In the genomic region with DNA sequence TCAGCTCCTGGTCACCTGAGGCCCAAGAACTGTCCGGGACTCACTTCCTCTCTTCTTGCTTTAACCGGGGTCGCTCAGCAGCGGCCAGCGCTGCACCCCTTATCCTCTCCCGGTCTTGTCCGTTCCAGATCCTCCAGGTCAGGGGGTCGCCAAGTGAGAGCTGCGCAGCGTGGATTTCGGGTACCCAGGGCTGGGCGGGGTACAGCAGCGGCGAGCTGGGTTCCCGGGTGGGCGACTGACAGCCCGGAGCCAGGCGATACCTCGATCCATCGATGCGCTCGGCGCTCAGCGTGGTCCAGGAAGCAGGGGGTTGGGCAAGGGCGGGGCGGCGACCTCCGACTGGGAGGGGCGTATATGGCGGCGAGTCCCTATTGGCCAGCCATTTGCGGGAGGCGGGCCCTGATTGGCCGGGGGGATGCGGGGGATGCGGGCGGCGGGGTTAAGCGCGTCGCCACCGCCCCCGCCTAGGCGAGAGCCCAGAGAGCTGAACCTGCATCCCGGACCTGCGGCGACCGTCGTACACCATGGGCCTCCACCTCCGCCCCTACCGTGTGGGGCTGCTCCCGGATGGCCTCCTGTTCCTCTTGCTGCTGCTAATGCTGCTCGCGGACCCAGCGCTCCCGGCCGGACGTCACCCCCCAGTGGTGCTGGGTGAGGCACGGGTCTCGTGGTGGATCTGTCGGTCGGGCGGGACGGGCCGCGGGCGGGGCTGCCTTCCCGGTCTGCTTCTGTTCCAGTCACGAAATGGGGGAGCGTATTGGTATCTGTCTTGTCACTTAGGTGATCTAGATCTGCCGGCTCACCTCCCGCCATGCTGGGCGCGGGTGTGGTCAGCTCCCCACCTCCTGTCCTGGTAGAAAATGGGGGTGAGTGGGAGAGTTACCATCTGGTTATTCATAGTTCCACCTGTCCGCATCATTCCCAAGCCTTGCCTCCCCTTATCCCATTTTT, we compare ENCODE assay signal across 8 cellular contexts. TPM values are rescaled to one million over a fixed set of nuclear protein-coding genes. Genes with fewer than 3 reads are reported as not detected.
DNase-seq lines count a peak whose midpoint lies in the region; ATAC-seq, FAIRE-seq and TF ChIP-seq lines count a peak whose summit lies in the region.

A gene with protein sequence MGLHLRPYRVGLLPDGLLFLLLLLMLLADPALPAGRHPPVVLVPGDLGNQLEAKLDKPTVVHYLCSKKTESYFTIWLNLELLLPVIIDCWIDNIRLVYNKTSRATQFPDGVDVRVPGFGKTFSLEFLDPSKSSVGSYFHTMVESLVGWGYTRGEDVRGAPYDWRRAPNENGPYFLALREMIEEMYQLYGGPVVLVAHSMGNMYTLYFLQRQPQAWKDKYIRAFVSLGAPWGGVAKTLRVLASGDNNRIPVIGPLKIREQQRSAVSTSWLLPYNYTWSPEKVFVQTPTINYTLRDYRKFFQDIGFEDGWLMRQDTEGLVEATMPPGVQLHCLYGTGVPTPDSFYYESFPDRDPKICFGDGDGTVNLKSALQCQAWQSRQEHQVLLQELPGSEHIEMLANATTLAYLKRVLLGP (plus strand): TSS at position 471 of the 951 bp plus-strand sequence. CDS start 54 bp downstream, at position 525.

- intact Hi-C loops in kidney (cut with DNase I), result loop anchor here (5.0 kb wide), 1 partner anchor 82 kb away; no protein-coding TSS in a partner anchor

- peaks cover 23% of the 10 kb centered on the region for H3K36me3 Mint-ChIP-seq in central memory CD8-positive, alpha-beta T cell (ENCODE audit: insufficient read depth)

- H3K27ac Mint-ChIP-seq in central memory CD8-positive, alpha-beta T cell (ENCODE audit: low read depth), result peak within 1 kb of the TSS; percentile 92

- peaks cover 20% of the 10 kb centered on the region for H3K79me2 ChIP-seq in ACC112 (ENCODE audit: control insufficient read depth, insufficient read depth, low read length, unreplicated experiment)

- H3K36me3 ChIP-seq in ACC112 (ENCODE audit: insufficient read depth, low read length) (no peaks in the 10 kb centered on the region), kidney (ENCODE audit: control insufficient read depth in 1 of 2, insufficient read depth in 2 of 2, low read length in 2 of 2) (peaks cover 0 to 3% of the 10 kb centered on the region in 2 donors)

- H3K4me1 Mint-ChIP-seq in central memory CD8-positive, alpha-beta T cell, result peaks cover 19% of the 10 kb centered on the region

- ATAC-seq in GM18520 (IDR thresholded peaks at IDR 0.05; ENCODE audit: unreplicated experiment) (peak; percentile 84), HG03045 (IDR thresholded peaks at IDR 0.05; ENCODE audit: unreplicated experiment) (peak; percentile 85)
- peak; percentile 97 for ATAC-seq in central memory CD8-positive, alpha-beta T cell (replicated peaks; ENCODE audit: extremely low read depth, poor library complexity, severe bottlenecking)

- no peaks in the 10 kb centered on the region for H3K9me3 Mint-ChIP-seq in central memory CD8-positive, alpha-beta T cell

- H3K27ac ChIP-seq in ACC112 (ENCODE audit: low read depth, low read length) (no peak within 1 kb of the TSS), kidney (ENCODE audit: low read depth in 2 of 2, low read length in 2 of 2) (peak within 1 kb of the TSS; percentile 69 to 83)

- no peaks in the 10 kb centered on the region for H3K27me3 ChIP-seq in ACC112 (ENCODE audit: insufficient read depth, low read length)

- peak within 1 kb of the TSS; percentile 83 to 85 for H3K9ac ChIP-seq in kidney (ENCODE audit: low read length in 2 of 2)

- peak within 1 kb of the TSS; percentile 99 for H3K4me3 Mint-ChIP-seq in central memory CD8-positive, alpha-beta T cell

- H3K9me3 ChIP-seq in kidney (ENCODE audit: control insufficient read depth in 1 of 2, low read length in 2 of 2), result no peaks in the 10 kb centered on the region

- DNase-seq in NCI-H2227 (lab: John Stamatoyannopoulos, UW; ENCODE audit: unreplicated experiment) (peak; percentile 90), kidney (peak; percentile 99)
- peak; percentile 92 for DNase-seq in activated CD4-positive, CD25-positive, alpha-beta regulatory T cell treated with anti-CD3 and anti-CD28 coated beads, Interleukin-2, amount 50 U/mL, for 16 hours (ENCODE audit: low read depth, low spot score)
- DNase-seq in central memory CD8-positive, alpha-beta T cell (ENCODE audit: low spot score in 2 of 2), result peak; percentile 95
- peak; percentile 96 to 98 (median 96) for DNase-seq in stimulated activated CD4-positive, alpha-beta T cell treated with anti-CD3 and anti-CD28 coated beads, Interleukin-12 subunit alpha, Interleukin-12 subunit beta, amount 100 ng/mL, for 48 hours (ENCODE audit: low read depth in 2 of 3, low spot score in 1 of 3)

- H3K4me1 ChIP-seq in ACC112 (ENCODE audit: control insufficient read depth, insufficient read depth, low read length, unreplicated experiment) (peaks cover 18% of the 10 kb centered on the region), kidney (ENCODE audit: control insufficient read depth in 1 of 2, insufficient read depth in 1 of 2, low read depth in 1 of 2, low read length in 2 of 2) (peaks cover 33 to 40% of the 10 kb centered on the region in 2 donors)

- peak within 1 kb of the TSS; percentile 90 for H2AFZ ChIP-seq in ACC112 (ENCODE audit: low read length, unreplicated experiment)

- H3K27me3 Mint-ChIP-seq in central memory CD8-positive, alpha-beta T cell, result no peaks in the 10 kb centered on the region

- FAIRE-seq in kidney (lab: Jason Lieb, UNC), result no peak

- H3K4me3 ChIP-seq in ACC112 (ENCODE audit: low read depth, low read length) (peak within 1 kb of the TSS; percentile 94), kidney (ENCODE audit: low read length in 2 of 2) (peak within 1 kb of the TSS; percentile 94 to 99)

- no peak for TF ChIP-seq CTCF in kidney (IDR thresholded peaks at IDR 0.05; ENCODE audit: borderline replicate concordance, extremely low read depth, insufficient read depth)

RNA-seq across cellular contexts. Expression of the gene that starts here (rescaled TPM):
- 35.1 TPM for total RNA-seq in kidney
- 44.4 TPM for polyA plus RNA-seq in kidney (ENCODE audit: insufficient read depth, low read depth, low replicate concordance)
